In genomic region chr11:101428918-101429317, GRCh38 we compare ENCODE assay signal across 10 cellular contexts.
DNase-seq lines count a peak whose midpoint lies in the region; ATAC-seq and TF ChIP-seq lines count a peak whose summit lies in the region.
"Had no signal": no experiment of that assay in that cellular context is flagged by ENCODE, and none has a peak within 500 bp of the region (broad histone marks: within the 10 kb centered on the region; RNA-seq: fewer than 3 reads in every experiment).

No MANE protein-coding gene starts in this region.

- no peaks in the 10 kb centered on the region for H4K20me1 ChIP-seq in MM.1S (ENCODE audit: insufficient read depth, low read length)

- CTCF ChIA-PET in activated CD4-positive, alpha-beta T cell treated with anti-CD3 and anti-CD28 coated beads, Interleukin-2, amount 10 ng/mL, durations not matched to agents 7 days and 5 days (lab: Charles Lee): no interaction called here

- H3K4me1 ChIP-seq in MM.1S (ENCODE audit: low read length): no peaks in the 10 kb centered on the region

- H3K4me3 ChIP-seq in MM.1S (ENCODE audit: low read length) (no peak overlapping the region), epithelial cell of esophagus (ENCODE audit: low read length) (no peak overlapping the region)

- H3K9me3 ChIP-seq in MM.1S (replicated peaks; ENCODE audit: insufficient read depth, low read length): no peaks in the 10 kb centered on the region

- H3K27me3 ChIP-seq in MM.1S (replicated peaks; ENCODE audit: insufficient read depth, low read length): no peaks in the 10 kb centered on the region

- no peak overlapping the region for H2AFZ ChIP-seq in MM.1S (ENCODE audit: low read length)

- H3K27ac Mint-ChIP-seq in activated CD4-positive, alpha-beta T cell treated with anti-CD3 and anti-CD28 coated beads, Interleukin-2, amount 10 ng/mL, durations not matched to agents 7 days and 5 days: no peak overlapping the region
- H3K27ac Mint-ChIP-seq: activated naive CD8-positive, alpha-beta T cell treated with anti-CD3 and anti-CD28 coated beads, Interleukin-2, amount 10 ng/mL, durations not matched to agents 7 days and 5 days had no signal

- H3K9me2 ChIP-seq in MM.1S (replicated peaks; ENCODE audit: insufficient read depth, low read length): no peaks in the 10 kb centered on the region

- no peaks in the 10 kb centered on the region for H3K79me2 ChIP-seq in MM.1S (ENCODE audit: low read length)

- peaks cover 4% of the 10 kb centered on the region for H3K9me3 Mint-ChIP-seq in activated CD4-positive, alpha-beta T cell treated with anti-CD3 and anti-CD28 coated beads, Interleukin-2, amount 10 ng/mL, durations not matched to agents 7 days and 5 days

- H3K4me1 Mint-ChIP-seq in activated CD4-positive, alpha-beta T cell treated with anti-CD3 and anti-CD28 coated beads, Interleukin-2, amount 10 ng/mL, durations not matched to agents 7 days and 5 days: peaks cover 3% of the 10 kb centered on the region
- H3K4me1 Mint-ChIP-seq: activated naive CD8-positive, alpha-beta T cell treated with anti-CD3 and anti-CD28 coated beads, Interleukin-2, amount 10 ng/mL, durations not matched to agents 7 days and 5 days; naive thymus-derived CD4-positive, alpha-beta T cell had no signal

- H3K4me3 Mint-ChIP-seq in activated CD4-positive, alpha-beta T cell treated with anti-CD3 and anti-CD28 coated beads, Interleukin-2, amount 10 ng/mL, durations not matched to agents 7 days and 5 days: no peak overlapping the region
- H3K4me3 Mint-ChIP-seq: activated naive CD8-positive, alpha-beta T cell treated with anti-CD3 and anti-CD28 coated beads, Interleukin-2, amount 10 ng/mL, durations not matched to agents 7 days and 5 days; naive thymus-derived CD4-positive, alpha-beta T cell had no signal

- no peaks in the 10 kb centered on the region for H3K27me3 Mint-ChIP-seq in activated CD4-positive, alpha-beta T cell treated with anti-CD3 and anti-CD28 coated beads, Interleukin-2, amount 10 ng/mL, durations not matched to agents 7 days and 5 days
- H3K27me3 Mint-ChIP-seq: activated naive CD8-positive, alpha-beta T cell treated with anti-CD3 and anti-CD28 coated beads, Interleukin-2, amount 10 ng/mL, durations not matched to agents 7 days and 5 days; naive thymus-derived CD4-positive, alpha-beta T cell had no signal

- TF ChIP-seq CTCF in 22Rv1 (IDR thresholded peaks at IDR 0.05) (peak; percentile 53), MM.1S (IDR thresholded peaks at IDR 0.05; ENCODE audit: low read length) (peak; percentile 71), epithelial cell of esophagus (IDR thresholded peaks at IDR 0.05; ENCODE audit: insufficient read depth, low read depth, low read length, missing control alignments) (peak; percentile 67), GM20000 (IDR thresholded peaks at IDR 0.05; ENCODE audit: extremely low read depth, missing control alignments) (no peak)

- H3K27ac ChIP-seq in 22Rv1 (no peak overlapping the region), MM.1S (ENCODE audit: low read length) (no peak overlapping the region)

- H3K4me2 ChIP-seq in MM.1S (ENCODE audit: low read depth, low read length): no peak overlapping the region

- no peaks in the 10 kb centered on the region for H3K36me3 Mint-ChIP-seq in activated CD4-positive, alpha-beta T cell treated with anti-CD3 and anti-CD28 coated beads, Interleukin-2, amount 10 ng/mL, durations not matched to agents 7 days and 5 days (ENCODE audit: low read depth)
- H3K36me3 Mint-ChIP-seq: activated naive CD8-positive, alpha-beta T cell treated with anti-CD3 and anti-CD28 coated beads, Interleukin-2, amount 10 ng/mL, durations not matched to agents 7 days and 5 days had no signal

- DNase-seq in MM.1S (peak; percentile 52), epithelial cell of esophagus (ENCODE audit: low read depth) (peak; percentile 53), GM20000 (ENCODE audit: low spot score) (no peak), mucosa of gallbladder (ENCODE audit: low spot score) (no peak), inferior parietal cortex (ENCODE audit: extremely low spot score) (no peak)
- DNase-seq in activated CD4-positive, alpha-beta T cell treated with anti-CD3 and anti-CD28 coated beads, Interleukin-2, amount 10 ng/mL, durations not matched to agents 7 days and 5 days: no peak
- DNase-seq: activated naive CD8-positive, alpha-beta T cell treated with anti-CD3 and anti-CD28 coated beads, Interleukin-2, amount 10 ng/mL, durations not matched to agents 7 days and 5 days; naive thymus-derived CD4-positive, alpha-beta T cell had no signal

- POLR2A ChIA-PET in activated CD4-positive, alpha-beta T cell treated with anti-CD3 and anti-CD28 coated beads, Interleukin-2, amount 10 ng/mL, durations not matched to agents 7 days and 5 days (lab: Charles Lee): no interaction called here

- no peaks in the 10 kb centered on the region for H3K36me3 ChIP-seq in MM.1S (replicated peaks; ENCODE audit: insufficient read depth, low read length)

- no peak overlapping the region for H3K9ac ChIP-seq in MM.1S (ENCODE audit: low read length)

- peak; percentile 49 for ATAC-seq in GM19035 (IDR thresholded peaks at IDR 0.05; ENCODE audit: unreplicated experiment)
- ATAC-seq: naive thymus-derived CD4-positive, alpha-beta T cell had no signal

- H3F3A ChIP-seq in MM.1S (ENCODE audit: insufficient read depth, low read length): no peaks in the 10 kb centered on the region

Comparison
In these comparisons a context has a peak if more than half of its experiments do, and no peak if none do; other contexts are left out.
1. DNase-seq: peak in MM.1S (single experiment) and epithelial cell of esophagus (single experiment); none in GM20000 (single experiment), mucosa of gallbladder (single experiment), inferior parietal cortex (single experiment) and activated CD4-positive, alpha-beta T cell treated with anti-CD3 and anti-CD28 coated beads, Interleukin-2, amount 10 ng/mL, durations not matched to agents 7 days and 5 days (single experiment).